In the genomic region with DNA sequence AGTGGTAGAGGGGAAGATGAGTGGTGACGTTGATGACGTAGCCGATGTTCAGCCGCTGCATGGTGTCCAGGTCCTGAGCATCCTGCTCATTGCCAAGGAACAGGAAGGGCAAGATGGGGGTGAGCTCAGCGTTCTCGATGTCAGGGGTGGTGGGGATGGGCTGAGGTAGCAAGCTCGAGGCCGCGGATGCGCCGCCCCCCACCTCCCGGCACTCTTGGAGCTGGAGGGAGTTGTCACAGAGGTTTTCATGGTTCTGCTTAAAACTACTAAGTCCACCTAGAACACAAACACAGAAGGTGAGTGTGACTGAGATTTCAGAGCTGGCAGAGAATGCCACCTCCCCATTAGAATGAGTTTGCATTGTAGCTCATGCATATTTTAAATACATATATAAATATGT, we compare ENCODE assay signal across 15 cellular contexts. TPM values are rescaled to one million over a fixed set of nuclear protein-coding genes. Genes with fewer than 3 reads are reported as not detected.
A peak's percentile ranks its signal among the peaks of the same experiment; 100 is the strongest.
DNase-seq lines count a peak whose midpoint lies in the region; ATAC-seq lines count a peak whose summit lies in the region.
"Had no signal": no experiment of that assay in that cellular context is flagged by ENCODE, and none has a peak within 500 bp of the region (broad histone marks: within the 10 kb centered on the region; RNA-seq: fewer than 3 reads in every experiment).

No MANE protein-coding gene starts in this region.

- H3K4me1 ChIP-seq in rectal smooth muscle tissue (ENCODE audit: control insufficient read depth, insufficient read depth, low read length), result peaks cover 39% of the 10 kb centered on the region

- DNase-seq in stimulated activated naive CD8-positive, alpha-beta T cell treated with anti-CD3 and anti-CD28 coated beads, Interleukin-15, amount 100 ng/mL, for 72 hours, result no peak
- DNase-seq in effector memory CD8-positive, alpha-beta T cell, result no peak
- DNase-seq in DMS114 treated with DMSO at 0.1 percent for 48 hours (lab: John Stamatoyannopoulos, UW; ENCODE audit: unreplicated experiment) (no peak), H7 (no peak)
- no peak for DNase-seq in activated T-cell treated with anti-CD3 and anti-CD28 coated beads, Interleukin-2, amount 50 U/mL, for 4 hours
- DNase-seq: C1 segment of cervical spinal cord, DMS79 treated with DMSO at 0.1 percent for 48 hours, NCI-H1417, NCI-H1930, NCI-H526, PC-9, SIG-M5 had no signal

- peaks cover 4% of the 10 kb centered on the region for H3K36me3 ChIP-seq in rectal smooth muscle tissue (ENCODE audit: control insufficient read depth, insufficient read depth, low read length)
- H3K36me3 ChIP-seq in H7 (replicated peaks; ENCODE audit: control insufficient read depth, insufficient read depth, low read length), result no peaks in the 10 kb centered on the region

- peaks cover 47% of the 10 kb centered on the region for H3K4me1 Mint-ChIP-seq in stimulated activated naive CD8-positive, alpha-beta T cell treated with anti-CD3 and anti-CD28 coated beads, Interleukin-15, Interleukin-2, amounts not matched to agents 100 ng/mL and 50 ng/mL, for 24 hours (ENCODE audit: low read depth)
- peaks cover 46% of the 10 kb centered on the region for H3K4me1 Mint-ChIP-seq in stimulated activated naive CD8-positive, alpha-beta T cell treated with anti-CD3 and anti-CD28 coated beads, Interleukin-15, amount 100 ng/mL, for 72 hours
- peaks cover 29 to 33% of the 10 kb centered on the region in 2 donors for H3K4me1 Mint-ChIP-seq in effector memory CD8-positive, alpha-beta T cell (ENCODE audit: low read depth in 2 of 2)
- peaks cover 40% of the 10 kb centered on the region for H3K4me1 Mint-ChIP-seq in activated T-cell treated with anti-CD3 and anti-CD28 coated beads, Interleukin-2, amount 50 U/mL, for 4 hours (ENCODE audit: low read depth)

- H3K27me3 Mint-ChIP-seq in stimulated activated naive CD8-positive, alpha-beta T cell treated with anti-CD3 and anti-CD28 coated beads, Interleukin-15, Interleukin-2, amounts not matched to agents 100 ng/mL and 50 ng/mL, for 24 hours, result no peaks in the 10 kb centered on the region
- H3K27me3 Mint-ChIP-seq in stimulated activated naive CD8-positive, alpha-beta T cell treated with anti-CD3 and anti-CD28 coated beads, Interleukin-15, amount 100 ng/mL, for 72 hours, result no peaks in the 10 kb centered on the region
- H3K27me3 Mint-ChIP-seq in effector memory CD8-positive, alpha-beta T cell, result no peaks in the 10 kb centered on the region
- no peaks in the 10 kb centered on the region for H3K27me3 Mint-ChIP-seq in activated T-cell treated with anti-CD3 and anti-CD28 coated beads, Interleukin-2, amount 50 U/mL, for 4 hours (ENCODE audit: low read depth)

- H3K4me3 ChIP-seq in rectal smooth muscle tissue (ENCODE audit: low read length), result no peak overlapping the region
- no peak overlapping the region for H3K4me3 ChIP-seq in H7 (ENCODE audit: insufficient read depth, low read depth, low read length)
- H3K4me3 ChIP-seq: PC-9 had no signal

- no peak for ATAC-seq in stimulated activated naive CD8-positive, alpha-beta T cell treated with anti-CD3 and anti-CD28 coated beads, Interleukin-15, amount 100 ng/mL, for 72 hours
- no peak for ATAC-seq in effector memory CD8-positive, alpha-beta T cell (replicated peaks)
- ATAC-seq in activated T-cell treated with anti-CD3 and anti-CD28 coated beads, Interleukin-2, amount 50 U/mL, for 4 hours, result no peak

- no peak overlapping the region for H3K9ac ChIP-seq in rectal smooth muscle tissue (ENCODE audit: low read length)

- peaks cover 47% of the 10 kb centered on the region for H3K36me3 Mint-ChIP-seq in stimulated activated naive CD8-positive, alpha-beta T cell treated with anti-CD3 and anti-CD28 coated beads, Interleukin-15, Interleukin-2, amounts not matched to agents 100 ng/mL and 50 ng/mL, for 24 hours (ENCODE audit: low read depth)
- H3K36me3 Mint-ChIP-seq in effector memory CD8-positive, alpha-beta T cell (ENCODE audit: insufficient read depth), result peaks cover 69% of the 10 kb centered on the region
- H3K36me3 Mint-ChIP-seq in activated T-cell treated with anti-CD3 and anti-CD28 coated beads, Interleukin-2, amount 50 U/mL, for 4 hours (ENCODE audit: insufficient read depth), result peaks cover 35% of the 10 kb centered on the region

- no peak overlapping the region for H3K4me3 Mint-ChIP-seq in stimulated activated naive CD8-positive, alpha-beta T cell treated with anti-CD3 and anti-CD28 coated beads, Interleukin-15, Interleukin-2, amounts not matched to agents 100 ng/mL and 50 ng/mL, for 24 hours
- no peak overlapping the region for H3K4me3 Mint-ChIP-seq in stimulated activated naive CD8-positive, alpha-beta T cell treated with anti-CD3 and anti-CD28 coated beads, Interleukin-15, amount 100 ng/mL, for 72 hours
- H3K4me3 Mint-ChIP-seq in effector memory CD8-positive, alpha-beta T cell, result no peak overlapping the region
- no peak overlapping the region for H3K4me3 Mint-ChIP-seq in activated T-cell treated with anti-CD3 and anti-CD28 coated beads, Interleukin-2, amount 50 U/mL, for 4 hours

- H3K27me3 ChIP-seq in rectal smooth muscle tissue (ENCODE audit: control insufficient read depth, insufficient read depth, low read length), result no peaks in the 10 kb centered on the region
- H3K27me3 ChIP-seq in H7 (ENCODE audit: control insufficient read depth, insufficient read depth, low read length), result no peaks in the 10 kb centered on the region

- peak overlapping the region; percentile 58 for H3K27ac Mint-ChIP-seq in stimulated activated naive CD8-positive, alpha-beta T cell treated with anti-CD3 and anti-CD28 coated beads, Interleukin-15, Interleukin-2, amounts not matched to agents 100 ng/mL and 50 ng/mL, for 24 hours
- H3K27ac Mint-ChIP-seq in stimulated activated naive CD8-positive, alpha-beta T cell treated with anti-CD3 and anti-CD28 coated beads, Interleukin-15, amount 100 ng/mL, for 72 hours, result no peak overlapping the region
- peak overlapping the region; percentile 16 to 71 for H3K27ac Mint-ChIP-seq in effector memory CD8-positive, alpha-beta T cell

- H3K27ac ChIP-seq in rectal smooth muscle tissue (ENCODE audit: low read depth, low read length), result peak overlapping the region; percentile 27
- H3K27ac ChIP-seq: PC-9, RWPE1 had no signal

- H3K9me3 Mint-ChIP-seq in stimulated activated naive CD8-positive, alpha-beta T cell treated with anti-CD3 and anti-CD28 coated beads, Interleukin-15, Interleukin-2, amounts not matched to agents 100 ng/mL and 50 ng/mL, for 24 hours, result no peaks in the 10 kb centered on the region
- no peaks in the 10 kb centered on the region for H3K9me3 Mint-ChIP-seq in stimulated activated naive CD8-positive, alpha-beta T cell treated with anti-CD3 and anti-CD28 coated beads, Interleukin-15, amount 100 ng/mL, for 72 hours
- H3K9me3 Mint-ChIP-seq in effector memory CD8-positive, alpha-beta T cell, result no peaks in the 10 kb centered on the region
- H3K9me3 Mint-ChIP-seq in activated T-cell treated with anti-CD3 and anti-CD28 coated beads, Interleukin-2, amount 50 U/mL, for 4 hours, result no peaks in the 10 kb centered on the region

RNA-seq across cellular contexts. Expression of a gene that starts 35.7 kb away (rescaled TPM):
- 16.5 and 16.6 TPM in 2 replicates for total RNA-seq in H7 (2014; rRNA removed; shearing (Covaris generic))
- 10 to 100 TPM in 2 of 3 donors, 1 to 10 TPM in 1; 9.4 to 17.1 (median 12.4) TPM for total RNA-seq in activated T-cell treated with anti-CD3 and anti-CD28 coated beads, Interleukin-2, amount 50 U/mL, for 4 hours

Comparison
In these comparisons a context has a peak if more than half of its experiments do, and no peak if none do; other contexts are left out.
1. H3K27ac Mint-ChIP-seq: peak in stimulated activated naive CD8-positive, alpha-beta T cell treated with anti-CD3 and anti-CD28 coated beads, Interleukin-15, Interleukin-2, amounts not matched to agents 100 ng/mL and 50 ng/mL, for 24 hours (single experiment) and effector memory CD8-positive, alpha-beta T cell (2 of 2); none in stimulated activated naive CD8-positive, alpha-beta T cell treated with anti-CD3 and anti-CD28 coated beads, Interleukin-15, amount 100 ng/mL, for 72 hours (0 of 2).